1 cellular context compared by ENCODE assay signal in the genomic region with DNA sequence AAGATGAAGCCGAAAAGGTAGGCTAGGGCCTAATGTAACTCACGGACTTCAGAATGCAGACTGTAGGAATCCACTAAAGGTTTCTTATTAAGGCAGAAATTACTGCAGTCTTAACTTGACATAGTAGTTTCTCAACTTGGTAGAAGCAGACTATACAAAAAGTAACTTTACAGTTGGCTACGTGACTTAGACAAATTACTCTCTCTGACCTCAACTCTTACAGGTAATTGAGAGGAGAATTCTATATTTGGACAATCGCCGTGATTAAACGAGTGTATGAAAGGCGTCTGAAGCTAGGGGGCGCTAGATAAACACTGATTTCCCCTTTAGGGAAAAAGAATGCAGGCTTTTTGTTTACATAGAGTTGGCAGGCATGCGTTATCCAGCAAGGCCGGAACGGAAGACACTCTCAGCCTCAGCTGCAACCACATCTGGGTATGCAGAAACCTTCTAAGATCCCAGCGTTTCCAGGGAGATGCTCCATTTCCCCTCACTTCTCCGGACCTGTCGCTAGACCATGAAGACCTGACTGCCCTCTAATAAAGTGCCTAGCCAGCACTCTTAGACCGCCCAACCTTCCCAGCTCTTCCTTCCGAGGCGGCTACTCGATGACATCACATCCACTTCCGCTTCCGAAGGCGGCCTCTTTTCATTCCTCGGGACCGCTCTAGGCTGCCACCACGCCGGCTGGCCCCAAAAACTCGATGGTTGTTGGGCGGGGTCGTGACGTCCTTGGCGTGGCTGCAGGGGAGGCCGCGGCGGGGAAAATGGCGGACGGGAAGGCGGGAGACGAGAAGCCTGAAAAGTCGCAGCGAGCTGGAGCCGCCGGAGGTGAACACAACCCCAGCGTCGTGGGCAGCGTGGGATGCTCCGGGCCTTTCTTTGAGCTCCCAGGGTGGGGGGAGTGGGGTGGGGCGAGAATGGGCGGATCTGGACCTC.
TF ChIP-seq lines count a peak whose summit lies in the region.

A gene with protein sequence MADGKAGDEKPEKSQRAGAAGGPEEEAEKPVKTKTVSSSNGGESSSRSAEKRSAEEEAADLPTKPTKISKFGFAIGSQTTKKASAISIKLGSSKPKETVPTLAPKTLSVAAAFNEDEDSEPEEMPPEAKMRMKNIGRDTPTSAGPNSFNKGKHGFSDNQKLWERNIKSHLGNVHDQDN (plus strand): TSS at position 732 of the 939 bp plus-strand sequence. CDS start 36 bp downstream, at position 768.

TF ChIP-seq in A549, 52 proteins besides CTCF, POLR2A, EP300 and RAD21 (continued from another document):
- TF ChIP-seq PHF8 (IDR thresholded peaks at IDR 0.05; ENCODE audit: borderline replicate concordance, low read depth): peak; percentile 61; the same call in 1 of the 2 replicates
- peak; percentile 58 for TF ChIP-seq RFX5 (IDR thresholded peaks at IDR 0.05)
- TF ChIP-seq, protein P1, sequence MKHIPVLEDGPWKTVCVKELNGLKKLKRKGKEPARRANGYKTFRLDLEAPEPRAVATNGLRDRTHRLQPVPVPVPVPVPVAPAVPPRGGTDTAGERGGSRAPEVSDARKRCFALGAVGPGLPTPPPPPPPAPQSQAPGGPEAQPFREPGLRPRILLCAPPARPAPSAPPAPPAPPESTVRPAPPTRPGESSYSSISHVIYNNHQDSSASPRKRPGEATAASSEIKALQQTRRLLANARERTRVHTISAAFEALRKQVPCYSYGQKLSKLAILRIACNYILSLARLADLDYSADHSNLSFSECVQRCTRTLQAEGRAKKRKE (CRISPR knock-in tag; IDR thresholded peaks at IDR 0.05; ENCODE audit: low read depth): no peak
- TF ChIP-seq HOXA7 (CRISPR knock-in tag; IDR thresholded peaks at IDR 0.05): no peak
- TF ChIP-seq, protein P2, sequence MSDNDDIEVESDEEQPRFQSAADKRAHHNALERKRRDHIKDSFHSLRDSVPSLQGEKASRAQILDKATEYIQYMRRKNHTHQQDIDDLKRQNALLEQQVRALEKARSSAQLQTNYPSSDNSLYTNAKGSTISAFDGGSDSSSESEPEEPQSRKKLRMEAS (IDR thresholded peaks at IDR 0.05): peak; percentile 95
- no peak for TF ChIP-seq ZSCAN20 (CRISPR knock-in tag; IDR thresholded peaks at IDR 0.05)
- no peak for TF ChIP-seq RNF2 (IDR thresholded peaks at IDR 0.05; ENCODE audit: borderline replicate concordance, low read depth)
- TF ChIP-seq JUN (IDR thresholded peaks at IDR 0.05): peak; percentile 89 to 91; a peak in 4 of 5 replicates
- no peak for TF ChIP-seq SREBF2 (IDR thresholded peaks at IDR 0.05)
- TF ChIP-seq, protein P3, sequence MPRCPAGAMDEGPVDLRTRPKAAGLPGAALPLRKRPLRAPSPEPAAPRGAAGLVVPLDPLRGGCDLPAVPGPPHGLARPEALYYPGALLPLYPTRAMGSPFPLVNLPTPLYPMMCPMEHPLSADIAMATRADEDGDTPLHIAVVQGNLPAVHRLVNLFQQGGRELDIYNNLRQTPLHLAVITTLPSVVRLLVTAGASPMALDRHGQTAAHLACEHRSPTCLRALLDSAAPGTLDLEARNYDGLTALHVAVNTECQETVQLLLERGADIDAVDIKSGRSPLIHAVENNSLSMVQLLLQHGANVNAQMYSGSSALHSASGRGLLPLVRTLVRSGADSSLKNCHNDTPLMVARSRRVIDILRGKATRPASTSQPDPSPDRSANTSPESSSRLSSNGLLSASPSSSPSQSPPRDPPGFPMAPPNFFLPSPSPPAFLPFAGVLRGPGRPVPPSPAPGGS (IDR thresholded peaks at IDR 0.05): peak; percentile 88
- no peak for TF ChIP-seq HEYL (CRISPR knock-in tag; IDR thresholded peaks at IDR 0.05)
- peak; percentile 36; the same call in 1 of the 2 replicates for TF ChIP-seq GATA3 (IDR thresholded peaks at IDR 0.05; ENCODE audit: borderline replicate concordance)
- peak in 1 of 2 experiments; percentile 15; a peak in 1 of 4 replicates for TF ChIP-seq CEBPB (IDR thresholded peaks at IDR 0.05)
- TF ChIP-seq MYC (IDR thresholded peaks at IDR 0.05; ENCODE audit: borderline replicate concordance, low read length): peak; percentile 66; the same call in 1 of the 2 replicates
- TF ChIP-seq SMC3 (IDR thresholded peaks at IDR 0.05): peak; percentile 35; the same call in 1 of the 3 replicates
- no peak for TF ChIP-seq ZNF302 (CRISPR knock-in tag; IDR thresholded peaks at IDR 0.05)
- TF ChIP-seq, protein P4, sequence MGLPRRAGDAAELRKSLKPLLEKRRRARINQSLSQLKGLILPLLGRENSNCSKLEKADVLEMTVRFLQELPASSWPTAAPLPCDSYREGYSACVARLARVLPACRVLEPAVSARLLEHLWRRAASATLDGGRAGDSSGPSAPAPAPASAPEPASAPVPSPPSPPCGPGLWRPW (IDR thresholded peaks at IDR 0.05): no peak
- TF ChIP-seq POLR2AphosphoS2 (conservative IDR thresholded peaks at IDR 0.05; ENCODE audit: low read length): no peak
- no peak for TF ChIP-seq KDM1A (IDR thresholded peaks at IDR 0.05; ENCODE audit: low read depth)
- TF ChIP-seq MAFK (IDR thresholded peaks at IDR 0.05; ENCODE audit: partially characterized antibody): peak; percentile 100
- TF ChIP-seq KDM5A (IDR thresholded peaks at IDR 0.05): no peak
- no peak for TF ChIP-seq NFE2L2 (conservative IDR thresholded peaks at IDR 0.05; ENCODE audit: low read length)
- no peak for TF ChIP-seq EHF (CRISPR knock-in tag; IDR thresholded peaks at IDR 0.05)
- no peak for TF ChIP-seq FOSL2 (IDR thresholded peaks at IDR 0.05)
- TF ChIP-seq FOSL2 (CRISPR knock-in tag; IDR thresholded peaks at IDR 0.05): 0 out of 2 replicates have a peak, but pooled peaks have one; percentile 6
- TF ChIP-seq HDAC2 (IDR thresholded peaks at IDR 0.05): no peak
- 0 out of 2 replicates have a peak, but pooled peaks have one; percentile 24 for TF ChIP-seq TFCP2L1 (CRISPR knock-in tag; IDR thresholded peaks at IDR 0.05)
- TF ChIP-seq CHD2 (IDR thresholded peaks at IDR 0.05; ENCODE audit: low read length, partially characterized antibody): no peak
- TF ChIP-seq CHD4 (IDR thresholded peaks at IDR 0.05; ENCODE audit: borderline replicate concordance): no peak
